9 cellular contexts compared by ENCODE assay signal in the genomic region with DNA sequence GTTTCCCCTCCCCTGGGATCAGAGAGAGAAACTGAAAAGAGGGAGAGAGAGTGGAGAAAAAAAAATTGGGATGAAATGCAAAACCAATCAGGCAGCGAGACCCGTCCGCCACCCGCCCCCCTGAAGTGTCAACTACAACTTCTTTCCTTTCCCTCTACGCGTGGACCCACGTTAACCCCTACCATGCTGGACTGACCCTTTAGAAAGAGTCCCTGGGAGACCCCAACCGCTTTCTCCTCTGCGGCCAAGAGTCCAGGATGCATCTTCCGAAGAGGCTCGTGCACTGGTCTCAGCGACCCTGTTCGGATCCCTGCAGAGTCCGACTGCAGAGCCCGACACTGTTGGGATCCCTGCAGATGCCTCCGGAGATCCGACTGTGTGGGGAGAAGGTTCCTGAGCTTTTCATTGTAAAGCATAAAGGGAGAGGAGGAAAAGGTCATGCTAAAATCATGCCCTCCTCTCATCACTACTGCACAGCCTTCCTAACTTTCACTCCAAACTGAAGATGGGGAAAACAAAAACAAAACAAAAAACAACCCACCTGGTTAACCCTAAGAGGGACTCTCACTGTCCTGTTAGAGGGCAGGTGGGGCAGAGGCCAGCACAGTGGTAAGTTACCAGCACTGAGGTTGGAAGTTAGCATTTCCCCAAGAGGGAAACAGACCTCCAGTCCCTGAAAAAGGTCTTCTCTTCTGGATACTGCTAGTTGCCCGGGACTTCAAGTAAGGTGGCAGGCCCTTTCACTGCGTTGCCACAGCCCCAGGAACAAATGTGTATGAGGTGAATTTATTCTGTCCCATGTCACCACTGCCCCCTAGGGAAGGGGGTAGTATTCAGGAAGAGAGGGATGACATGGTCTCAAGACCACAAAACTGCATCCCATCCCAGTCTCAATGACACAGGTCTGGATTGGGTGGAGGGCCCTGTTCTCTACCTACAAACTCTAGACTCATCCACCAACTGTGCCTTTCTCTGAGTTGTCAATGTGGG. TPM values are rescaled to one million over a fixed set of nuclear protein-coding genes. Genes with fewer than 3 reads are reported as not detected.
DNase-seq lines count a peak whose midpoint lies in the region; ATAC-seq and TF ChIP-seq lines count a peak whose summit lies in the region.
"Had no signal": no experiment of that assay in that cellular context is flagged by ENCODE, and none has a peak within 500 bp of the region (broad histone marks: within the 10 kb centered on the region; RNA-seq: fewer than 3 reads in every experiment).

No MANE protein-coding gene starts in this region.

- H3K36me3 ChIP-seq in ectodermal cell (ENCODE audit: control insufficient read depth, insufficient read depth, low read length): no peaks in the 10 kb centered on the region

- H3K27ac Mint-ChIP-seq in nephron progenitor cell: no peak overlapping the region

- H3K9me3 Mint-ChIP-seq in nephron progenitor cell: no peaks in the 10 kb centered on the region

- H3K27me3 ChIP-seq in ectodermal cell (ENCODE audit: control insufficient read depth, insufficient read depth, low read length, poor library complexity, severe bottlenecking): peaks cover 67% of the 10 kb centered on the region

- H3K4me1 ChIP-seq in ectodermal cell (ENCODE audit: control insufficient read depth, insufficient read depth, low read length): peaks cover 3% of the 10 kb centered on the region

- DNase-seq in AG04449 (ENCODE audit: low read depth, low spot score) (no peak), HuH-7 (ENCODE audit: low spot score) (peak; percentile 43), nephron progenitor cell (no peak), NCI-H748 treated with DMSO at 0.1 percent for 48 hours (lab: John Stamatoyannopoulos, UW) (no peak)
- DNase-seq: activated naive CD4-positive, alpha-beta T cell treated with anti-CD3 and anti-CD28 coated beads, Interleukin-2, amount 50 U/mL, for 16 hours had no signal

- H3K4me3 ChIP-seq in AG04449 (ENCODE audit: low read depth, low read length) (peak overlapping the region; percentile 29), ectodermal cell (ENCODE audit: insufficient read depth, low read depth, low read length) (peak overlapping the region; percentile 41)

- CTCF ChIA-PET in AG04449 (lab: Yijun Ruan, JAX): interaction anchor here (6.6 to 21.6 kb wide), 4 partner anchors 435 to 488 kb away, joined by 102 to 1136 read pairs (median 298); a partner anchor contains a TSS

- peaks cover 72% of the 10 kb centered on the region for H3K27me3 Mint-ChIP-seq in nephron progenitor cell (ENCODE audit: low read depth, poor library complexity)

- TF ChIP-seq CTCF in AG04449 (IDR thresholded peaks at IDR 0.05; ENCODE audit: insufficient read depth, low read length, missing control alignments): no peak
- TF ChIP-seq CTCF in nephron progenitor cell (IDR thresholded peaks at IDR 0.05): no peak

- 14 to 16% methylated on average over 17 to 19 of the region's 19 CpGs for WGBS in ectodermal cell, 2 experiments

- peak overlapping the region; percentile 88 for H3K4me3 Mint-ChIP-seq in nephron progenitor cell

- no peak overlapping the region for H3K27ac ChIP-seq in ectodermal cell (ENCODE audit: insufficient read depth, low read depth, low read length, poor library complexity, severe bottlenecking)

- POLR2A ChIA-PET in AG04449 (lab: Yijun Ruan, JAX): no interaction called here

- H3K4me1 Mint-ChIP-seq in nephron progenitor cell: peaks cover 16% of the 10 kb centered on the region

- ATAC-seq in GM18511 (IDR thresholded peaks at IDR 0.05; ENCODE audit: unreplicated experiment) (no peak), HG02885 (IDR thresholded peaks at IDR 0.05; ENCODE audit: poor library complexity, unreplicated experiment) (no peak), HG03520 (IDR thresholded peaks at IDR 0.05; ENCODE audit: unreplicated experiment) (no peak)

- H3K9me3 ChIP-seq in ectodermal cell (ENCODE audit: control insufficient read depth, low read length): no peaks in the 10 kb centered on the region

- no peaks in the 10 kb centered on the region for H3K36me3 Mint-ChIP-seq in nephron progenitor cell (ENCODE audit: low read depth)

RNA-seq across cellular contexts. Expression of a gene that starts 0.6 kb away (rescaled TPM):
- 0.44 TPM for polyA plus RNA-seq in ectodermal cell (2013, experiment 1 of 4)
- polyA plus RNA-seq in ectodermal cell (2013, experiment 2 of 4): 0.50 TPM
- polyA plus RNA-seq in ectodermal cell (2013, experiment 3 of 4): 0.53 TPM
- polyA plus RNA-seq in ectodermal cell (2013, experiment 4 of 4): 0.65 TPM

RNA-seq across cellular contexts. Expression of a gene that starts 19.5 kb away (rescaled TPM):
- polyA plus RNA-seq in ectodermal cell (2013, experiment 1 of 4): 4.2 TPM
- polyA plus RNA-seq in ectodermal cell (2013, experiment 2 of 4): 4.1 TPM
- 3.6 TPM for polyA plus RNA-seq in ectodermal cell (2013, experiment 3 of 4)
- 5.2 TPM for polyA plus RNA-seq in ectodermal cell (2013, experiment 4 of 4)
